ENCODE assay signal across 24 cellular contexts in the genomic region with DNA sequence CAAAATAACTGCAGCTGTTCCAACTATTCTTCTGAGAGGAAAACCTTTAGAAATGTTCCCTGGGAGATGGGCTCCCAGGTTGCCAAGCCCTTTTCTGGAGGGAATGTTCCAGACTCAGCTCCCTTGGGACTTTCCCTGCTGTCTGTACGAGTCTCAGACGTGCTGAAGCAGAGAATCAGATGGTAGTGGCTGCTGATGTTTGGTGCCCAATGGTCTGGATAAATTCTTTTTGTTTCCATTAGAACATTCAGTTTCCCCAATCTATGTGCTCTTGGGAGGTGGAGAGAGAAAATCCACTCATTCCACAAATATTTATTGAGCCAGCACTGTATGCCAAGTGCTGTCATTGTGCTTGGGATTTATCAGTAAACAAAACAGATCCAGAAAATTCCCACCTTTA. TPM values are rescaled to one million over a fixed set of nuclear protein-coding genes. Genes with fewer than 3 reads are reported as not detected.
DNase-seq lines count a peak whose midpoint lies in the region; ATAC-seq and TF ChIP-seq lines count a peak whose summit lies in the region.
"Had no signal": no experiment of that assay in that cellular context is flagged by ENCODE, and none has a peak within 500 bp of the region (broad histone marks: within the 10 kb centered on the region; RNA-seq: fewer than 3 reads in every experiment).

No MANE protein-coding gene starts in this region.

- H3K9me3 ChIP-seq in lower lobe of right lung = no peaks in the 10 kb centered on the region
- no peaks in the 10 kb centered on the region for H3K9me3 ChIP-seq in CD8-positive, alpha-beta T cell (ENCODE audit: low read length)
- H3K9me3 ChIP-seq: adrenal gland, uterus had no signal

- H3K27ac ChIP-seq in lower lobe of right lung = peak overlapping the region; percentile 0
- no peak overlapping the region for H3K27ac ChIP-seq in CD8-positive, alpha-beta T cell (ENCODE audit: low read depth, low read length)

- H3K36me3 Mint-ChIP-seq in HFFc6 (ENCODE audit: low read depth) = no peaks in the 10 kb centered on the region
- no peaks in the 10 kb centered on the region for H3K36me3 Mint-ChIP-seq in CD8-positive, alpha-beta T cell
- H3K36me3 Mint-ChIP-seq: mesothelial cell of epicardium had no signal

- no peak overlapping the region for H3K4me3 ChIP-seq in lower lobe of right lung
- no peak overlapping the region for H3K4me3 ChIP-seq in CD8-positive, alpha-beta T cell (ENCODE audit: low read depth, low read length)
- H3K4me3 ChIP-seq: adrenal gland, smooth muscle cell, uterus had no signal

- H3K27ac Mint-ChIP-seq in HFFc6 = no peak overlapping the region
- no peak overlapping the region for H3K27ac Mint-ChIP-seq in CD8-positive, alpha-beta T cell
- H3K27ac Mint-ChIP-seq: mesothelial cell of epicardium; progenitor cell of endocrine pancreas; T-helper 2 cell treated with Interferon-gamma antibody and Interleukin-4, amounts not matched to agents 5 μg/mL and 100 μg/mL, for 36 hours had no signal

- peaks cover 4% of the 10 kb centered on the region for H3K27me3 Mint-ChIP-seq in HFFc6 (ENCODE audit: insufficient read depth)
- H3K27me3 Mint-ChIP-seq in CD8-positive, alpha-beta T cell (ENCODE audit: low read depth) = no peaks in the 10 kb centered on the region
- H3K27me3 Mint-ChIP-seq: progenitor cell of endocrine pancreas had no signal

- DNase-seq in A172 (ENCODE audit: low spot score) = peak; percentile 27
- DNase-seq in HFFc6 = peak; percentile 8
- peak; percentile 74 for DNase-seq in astrocyte of the hippocampus (ENCODE audit: low read depth, low spot score)
- DNase-seq in lower lobe of right lung = no peak
- DNase-seq in NCI-H2196 treated with DMSO at 0.1 percent for 48 hours (lab: John Stamatoyannopoulos, UW; ENCODE audit: unreplicated experiment) = no peak
- no peak for DNase-seq in NCI-H345 treated with DMSO at 0.1 percent for 48 hours (lab: John Stamatoyannopoulos, UW; ENCODE audit: unreplicated experiment)
- DNase-seq in CD8-positive, alpha-beta T cell = no peak
- DNase-seq in RKO (ENCODE audit: low spot score) = no peak
- DNase-seq: activated CD8-positive, alpha-beta memory T cell treated with anti-CD3 and anti-CD28 coated beads, Interleukin-2, amount 50 U/mL, for 4 hours; caudate nucleus; DMS 273 treated with DMSO at 0.1 percent for 48 hours; KG1; NCI-H1694 treated with DMSO at 0.1 percent for 48 hours; NCI-H510A treated with DMSO at 0.1 percent for 48 hours; stimulated activated CD4-positive, alpha-beta T cell treated with anti-CD3 and anti-CD28 coated beads, Interleukin-4, amount 100 ng/mL, for 24 hours; uterus; WERI-Rb-1 had no signal

- POLR2A ChIA-PET in CD8-positive, alpha-beta T cell (lab: Charles Lee) = no interaction called here

- no peaks in the 10 kb centered on the region for H3K36me3 ChIP-seq in lower lobe of right lung
- no peaks in the 10 kb centered on the region for H3K36me3 ChIP-seq in CD8-positive, alpha-beta T cell (ENCODE audit: insufficient read depth, low read length)
- H3K36me3 ChIP-seq: adrenal gland, uterus, WERI-Rb-1 had no signal

- ATAC-seq in lower lobe of right lung = no peak
- ATAC-seq in CD8-positive, alpha-beta T cell = no peak
- ATAC-seq: SK-N-SH treated with all-trans-retinoic acid at 6 μM for 48 hours had no signal

- no peak overlapping the region for H3K4me3 Mint-ChIP-seq in HFFc6
- H3K4me3 Mint-ChIP-seq in CD8-positive, alpha-beta T cell = no peak overlapping the region
- H3K4me3 Mint-ChIP-seq: mesothelial cell of epicardium; T-helper 2 cell treated with Interferon-gamma antibody and Interleukin-4, amounts not matched to agents 5 μg/mL and 100 μg/mL, for 36 hours had no signal

- H3K4me1 ChIP-seq in lower lobe of right lung = peaks cover 10% of the 10 kb centered on the region
- no peaks in the 10 kb centered on the region for H3K4me1 ChIP-seq in CD8-positive, alpha-beta T cell (ENCODE audit: insufficient read depth, low read length)
- H3K4me1 ChIP-seq: adrenal gland, uterus had no signal

- intact Hi-C loops in lower lobe of right lung (cut with DNase I) = no loop called here
- intact Hi-C loops in CD8-positive, alpha-beta T cell (cut with DNase I, micrococcal nuclease) = no loop called here

- peaks cover 8% of the 10 kb centered on the region; the same call in 1 of the 2 replicates for H3K4me1 Mint-ChIP-seq in HFFc6 (ENCODE audit: low read depth)
- no peaks in the 10 kb centered on the region for H3K4me1 Mint-ChIP-seq in CD8-positive, alpha-beta T cell (ENCODE audit: low read depth)
- H3K4me1 Mint-ChIP-seq: mesothelial cell of epicardium had no signal

- H3K9me3 Mint-ChIP-seq in HFFc6 = no peaks in the 10 kb centered on the region
- no peaks in the 10 kb centered on the region for H3K9me3 Mint-ChIP-seq in CD8-positive, alpha-beta T cell
- H3K9me3 Mint-ChIP-seq: T-helper 2 cell treated with Interferon-gamma antibody and Interleukin-4, amounts not matched to agents 5 μg/mL and 100 μg/mL, for 36 hours had no signal

- CTCF ChIA-PET in CD8-positive, alpha-beta T cell (lab: Charles Lee) = no interaction called here

- H3K27me3 ChIP-seq in lower lobe of right lung (ENCODE audit: low read depth) = no peaks in the 10 kb centered on the region
- no peaks in the 10 kb centered on the region for H3K27me3 ChIP-seq in CD8-positive, alpha-beta T cell (ENCODE audit: insufficient read depth, low read length)
- H3K27me3 ChIP-seq: adrenal gland, uterus had no signal

- TF ChIP-seq CTCF in HFFc6 (IDR thresholded peaks at IDR 0.05) = no peak
- no peak for TF ChIP-seq CTCF in lower lobe of right lung (IDR thresholded peaks at IDR 0.05)
- no peak for TF ChIP-seq CTCF in CD8-positive, alpha-beta T cell (IDR thresholded peaks at IDR 0.05)

RNA-seq across cellular contexts. Expression of gene SNHG17, which starts 40.0 kb away (rescaled TPM):
- total RNA-seq in A172 (2014; rRNA removed; shearing (Covaris generic)) = 8.5 and 10.1 TPM in 2 replicates
- 10 to 100 TPM; 29.6 to 45.4 (median 32.0) TPM for total RNA-seq in HFFc6 (2021; fragmentation: NEBNext Ultra II Directional; extraction: Animal tissue kit (Norgen Biotek cat#: 25700))
- 17.9 TPM for total RNA-seq in lower lobe of right lung
- 100 to 1,000 TPM; 119 to 128 TPM for total RNA-seq in CD8-positive, alpha-beta T cell

RNA-seq across cellular contexts. Expression of gene LBP, which starts 48.9 kb away (rescaled TPM):
- total RNA-seq in A172 (2014; rRNA removed; shearing (Covaris generic)) = 0.55 TPM in 1 of 2 replicates, not detected in the other
- not detected for total RNA-seq in HFFc6 (2021; fragmentation: NEBNext Ultra II Directional; extraction: Animal tissue kit (Norgen Biotek cat#: 25700))
- not detected for total RNA-seq in lower lobe of right lung
- total RNA-seq in CD8-positive, alpha-beta T cell = not detected
- total RNA-seq: mesothelial cell of epicardium, progenitor cell of endocrine pancreas, RPMI7951, smooth muscle cell, uterus had no signal

Comparison
In these comparisons a context has a peak if more than half of its experiments do, and no peak if none do; other contexts are left out.
1. DNase-seq: peak in A172 (single experiment), HFFc6 (single experiment) and astrocyte of the hippocampus (single experiment); none in lower lobe of right lung (single experiment), NCI-H2196 treated with DMSO at 0.1 percent for 48 hours (single experiment), NCI-H345 treated with DMSO at 0.1 percent for 48 hours (single experiment), CD8-positive, alpha-beta T cell (0 of 7) and RKO (single experiment).